ENCODE assay signal across 8 cellular contexts in the genomic region with DNA sequence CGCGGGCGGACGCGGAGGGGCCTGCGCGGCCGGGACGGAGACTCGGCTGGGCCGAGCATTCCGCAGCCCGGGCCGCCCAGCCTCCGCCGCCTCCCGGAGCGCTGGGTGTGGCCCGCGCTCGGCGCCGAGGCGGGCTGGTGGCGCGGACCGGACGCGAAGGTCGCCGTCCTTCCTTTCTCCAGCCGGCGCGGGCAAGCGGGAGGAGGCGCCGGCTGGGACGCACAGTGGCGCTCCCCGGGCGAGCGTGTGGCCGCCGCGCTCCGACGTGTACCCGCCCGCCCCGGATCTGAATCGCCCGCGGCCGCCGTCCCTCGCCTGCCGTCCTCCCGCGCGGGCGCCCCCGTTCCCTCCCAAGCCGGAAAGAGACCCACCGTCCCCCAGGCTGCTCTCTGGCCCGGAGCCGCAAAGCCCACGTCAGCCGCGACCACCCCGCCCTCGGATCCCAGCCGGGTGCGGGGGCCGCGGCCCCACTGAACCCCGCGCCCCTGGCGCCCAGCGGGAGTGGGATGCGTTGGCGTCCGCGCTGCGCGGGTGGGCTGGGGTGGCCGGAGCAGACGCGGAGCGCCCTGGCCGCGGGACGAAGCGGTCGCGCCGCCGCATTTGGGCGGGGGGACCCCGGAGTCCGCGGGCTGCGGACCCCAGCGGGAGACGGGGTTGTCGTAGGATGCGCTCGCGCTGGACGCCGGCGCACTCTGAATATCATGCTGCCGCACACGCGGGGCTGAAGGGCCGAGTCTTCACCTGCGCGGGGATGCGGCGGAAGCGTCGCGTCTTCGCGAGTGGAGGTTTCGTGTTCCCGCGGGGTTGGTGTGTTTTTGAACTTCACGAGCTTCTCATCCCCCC. TPM values are rescaled to one million over a fixed set of nuclear protein-coding genes. Genes with fewer than 3 reads are reported as not detected.
DNase-seq lines count a peak whose midpoint lies in the region; ATAC-seq, FAIRE-seq and TF ChIP-seq lines count a peak whose summit lies in the region.

No MANE protein-coding gene starts in this region.

- FAIRE-seq in GM19239 (lab: Jason Lieb, UNC) (no peak), small intestine (lab: Jason Lieb, UNC) (no peak)

- POLR2A ChIA-PET in CD8-positive, alpha-beta T cell (lab: Charles Lee) = no interaction called here

- peaks cover 49% of the 10 kb centered on the region for H3K27me3 Mint-ChIP-seq in CD8-positive, alpha-beta T cell (ENCODE audit: low read depth)

- H3K4me1 ChIP-seq in CD8-positive, alpha-beta T cell (ENCODE audit: insufficient read depth, low read length) = peaks cover 8% of the 10 kb centered on the region
- H3K4me1 ChIP-seq in body of pancreas (peaks cover 42% of the 10 kb centered on the region), iPS-20b (ENCODE audit: insufficient read depth, low read length) (peaks cover 33% of the 10 kb centered on the region), small intestine (ENCODE audit: control insufficient read depth in 2 of 2, insufficient read depth in 1 of 2, low read depth in 1 of 2, low read length in 1 of 2) (no peaks in the 10 kb centered on the region)

- peak overlapping the region; percentile 83 for H3K4me3 Mint-ChIP-seq in CD8-positive, alpha-beta T cell

- H3K27ac Mint-ChIP-seq in CD8-positive, alpha-beta T cell = no peak overlapping the region

- peak in 2 of 3 donors; percentile 41 to 42 for TF ChIP-seq POLR2A in body of pancreas (IDR thresholded peaks at IDR 0.05)

- CTCF ChIA-PET in CD8-positive, alpha-beta T cell (lab: Charles Lee) = interaction anchor here (0.7 kb wide), 1 partner anchor 166 kb away, joined by 3 read pairs; no protein-coding TSS in a partner anchor

- ATAC-seq in CD8-positive, alpha-beta T cell = peak; percentile 51
- ATAC-seq in HG03280 (IDR thresholded peaks at IDR 0.05; ENCODE audit: unreplicated experiment) (peak; percentile 49), body of pancreas (peak; percentile 77)

- peak overlapping the region; percentile 45 for H3K4me3 ChIP-seq in CD8-positive, alpha-beta T cell (ENCODE audit: low read depth, low read length)
- peak overlapping the region; percentile 71 to 78 for H3K4me3 ChIP-seq in body of pancreas
- peak overlapping the region; percentile 88 for H3K4me3 ChIP-seq in iPS-20b (ENCODE audit: low read length)
- H3K4me3 ChIP-seq in small intestine (ENCODE audit: low read depth in 1 of 2, low read length in 2 of 2) = peak overlapping the region; percentile 71 to 87

- peaks cover 3% of the 10 kb centered on the region for H3K36me3 Mint-ChIP-seq in CD8-positive, alpha-beta T cell

- peak in 4 of 7 experiments; percentile 3 to 50 (median 12) for DNase-seq in CD8-positive, alpha-beta T cell
- DNase-seq in GM19239 (ENCODE audit: insufficient read length, low spot score) = peak; percentile 46
- peak; percentile 59 for DNase-seq in SW480 (ENCODE audit: low spot score)
- DNase-seq in body of pancreas = peak; percentile 48 to 64 (median 52)
- peak; percentile 58 for DNase-seq in small intestine
- no peak for DNase-seq in NCI-H1092 (lab: John Stamatoyannopoulos, UW)

- H3K9me3 Mint-ChIP-seq in CD8-positive, alpha-beta T cell = no peaks in the 10 kb centered on the region

- H3K27me3 ChIP-seq in CD8-positive, alpha-beta T cell (ENCODE audit: insufficient read depth, low read length) = no peaks in the 10 kb centered on the region
- H3K27me3 ChIP-seq in body of pancreas (no peaks in the 10 kb centered on the region), iPS-20b (ENCODE audit: insufficient read depth, low read length) (no peaks in the 10 kb centered on the region), small intestine (ENCODE audit: control insufficient read depth in 2 of 2, insufficient read depth in 2 of 2, low read length in 2 of 2) (no peaks in the 10 kb centered on the region)

- peaks cover 11% of the 10 kb centered on the region for H3K4me1 Mint-ChIP-seq in CD8-positive, alpha-beta T cell (ENCODE audit: low read depth)

- intact Hi-C loops in CD8-positive, alpha-beta T cell (cut with DNase I, micrococcal nuclease) = loop anchor here in 1 of 2 experiments (2.0 kb wide), 1 partner anchor 174 kb away; no protein-coding TSS in a partner anchor
- intact Hi-C loops in body of pancreas (cut with DNase I) = no loop called here

- no peak overlapping the region for H3K27ac ChIP-seq in CD8-positive, alpha-beta T cell (ENCODE audit: low read depth, low read length)
- peak overlapping the region; percentile 88 to 95 (median 91) for H3K27ac ChIP-seq in body of pancreas
- peak overlapping the region; percentile 40 for H3K27ac ChIP-seq in iPS-20b (ENCODE audit: low read length)
- H3K27ac ChIP-seq in small intestine (ENCODE audit: low read depth in 1 of 2, low read length in 1 of 2) = peak overlapping the region; percentile 95 to 96

- TF ChIP-seq CTCF in CD8-positive, alpha-beta T cell (IDR thresholded peaks at IDR 0.05) = no peak
- TF ChIP-seq CTCF in body of pancreas (IDR thresholded peaks at IDR 0.05) = peak in 1 of 7 experiments; percentile 0

- H3K9me3 ChIP-seq in CD8-positive, alpha-beta T cell (ENCODE audit: low read length) = no peaks in the 10 kb centered on the region
- H3K9me3 ChIP-seq in body of pancreas (no peaks in the 10 kb centered on the region), iPS-20b (ENCODE audit: insufficient read depth, low read depth, low read length) (no peaks in the 10 kb centered on the region), small intestine (ENCODE audit: control insufficient read depth, low read depth) (no peaks in the 10 kb centered on the region)

- H3K9ac ChIP-seq in iPS-20b (ENCODE audit: low read depth, low read length) = peak overlapping the region; percentile 76

- H3K36me3 ChIP-seq in CD8-positive, alpha-beta T cell (ENCODE audit: insufficient read depth, low read length) = no peaks in the 10 kb centered on the region
- H3K36me3 ChIP-seq in body of pancreas (replicated peaks in 1 of 2; ENCODE audit: insufficient read depth in 1 of 2, low read depth in 2 of 2) (no peaks in the 10 kb centered on the region), iPS-20b (ENCODE audit: insufficient read depth, low read depth, low read length) (no peaks in the 10 kb centered on the region), small intestine (ENCODE audit: control insufficient read depth in 2 of 2, insufficient read depth in 2 of 2, low read length in 2 of 2) (no peaks in the 10 kb centered on the region)

- 1% methylated on average over 23 to 117 of the region's 128 CpGs for WGBS in body of pancreas, 2 donors
- WGBS in small intestine, 3 donors = 0 to 1% (median 0%) methylated on average over 80 to 128 of the region's 128 CpGs

RNA-seq across cellular contexts. Expression of a gene that starts 0.7 kb away (rescaled TPM):
- total RNA-seq in CD8-positive, alpha-beta T cell = 1 to 10 TPM; 1.7 to 2.2 TPM
- 10 to 100 TPM; 39.2 to 49.8 TPM for total RNA-seq in body of pancreas
- 100 to 1,000 TPM in 1 of 3 donors, 10 to 100 TPM in 2; 66.7 to 104 (median 92.7) TPM for polyA plus RNA-seq in small intestine

Comparison
In these comparisons a context has a peak if more than half of its experiments do, and no peak if none do; other contexts are left out.
1. RNA of a gene that starts 0.7 kb away (total RNA-seq): 39.2 to 49.8 TPM in body of pancreas; 1.7 to 2.2 TPM in CD8-positive, alpha-beta T cell; every median in the first group is over 10 times any median in the second.
2. Peak in every context shown above with its lines, with median percentiles within 50 percentile points of each other: ATAC-seq and H3K4me3 ChIP-seq.